In the genomic region with DNA sequence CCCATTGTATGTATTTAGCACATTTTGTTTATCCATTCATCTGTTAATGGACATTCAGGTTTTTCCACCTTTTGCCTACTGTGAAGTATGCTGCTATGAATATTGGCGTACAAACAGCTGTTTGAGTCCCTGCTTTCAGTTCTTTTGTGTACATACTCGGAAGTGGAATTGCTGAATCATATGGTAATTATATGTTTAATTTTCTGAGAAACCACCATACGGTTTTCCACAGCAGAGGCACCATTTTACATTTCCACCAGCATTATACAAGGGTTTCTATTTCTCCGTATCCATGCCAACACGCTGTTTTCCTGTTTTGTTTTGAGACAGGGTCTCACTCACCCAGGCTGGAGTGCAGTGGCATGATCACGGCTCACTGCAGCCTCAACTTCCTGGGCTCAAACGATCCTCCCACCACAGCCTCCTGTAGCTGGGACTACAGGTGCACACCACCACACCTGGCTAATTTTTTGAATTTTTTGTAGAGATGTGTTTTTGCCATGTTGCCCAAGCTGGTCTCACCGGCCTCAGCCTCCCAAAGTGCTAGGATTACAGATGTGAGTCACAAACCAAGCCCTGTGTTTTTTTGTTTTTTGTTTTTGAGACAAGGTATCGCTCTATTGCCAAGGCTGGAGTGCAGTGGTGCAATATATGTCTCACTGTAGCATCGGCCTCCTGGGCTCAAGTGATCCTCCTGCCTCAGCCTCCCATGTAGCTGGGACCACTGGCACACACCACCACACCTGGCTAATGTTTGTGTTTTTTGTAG, we compare ENCODE assay signal across 16 cellular contexts. TPM values are rescaled to one million over a fixed set of nuclear protein-coding genes. Genes with fewer than 3 reads are reported as not detected.
DNase-seq lines count a peak whose midpoint lies in the region; ATAC-seq and TF ChIP-seq lines count a peak whose summit lies in the region.
"Had no signal": no experiment of that assay in that cellular context is flagged by ENCODE, and none has a peak within 500 bp of the region (broad histone marks: within the 10 kb centered on the region; RNA-seq: fewer than 3 reads in every experiment).

No MANE protein-coding gene starts in this region.

- DNase-seq in DMS153 (lab: John Stamatoyannopoulos, UW): peak; percentile 25
- no peak for DNase-seq in DMS153 treated with DMSO at 0.1 percent for 48 hours (lab: John Stamatoyannopoulos, UW; ENCODE audit: unreplicated experiment)
- peak; percentile 11 for DNase-seq in Calu3
- DNase-seq in NCI-H774 (lab: John Stamatoyannopoulos, UW): peak; percentile 30
- DNase-seq in endothelial cell (ENCODE audit: low spot score): no peak
- DNase-seq in immature natural killer cell: no peak
- DNase-seq: adrenal gland; CD4-positive, alpha-beta memory T cell; colonic mucosa; HCEC 1CT; sigmoid colon had no signal

- TF ChIP-seq CTCF in Calu3 (IDR thresholded peaks at IDR 0.05; ENCODE audit: unreplicated experiment) (no peak), endothelial cell (IDR thresholded peaks at IDR 0.05; ENCODE audit: unreplicated experiment) (no peak)

- peaks cover 8% of the 10 kb centered on the region for H3K4me1 Mint-ChIP-seq in Calu3 (ENCODE audit: low read depth, unreplicated experiment)
- peaks cover 3% of the 10 kb centered on the region for H3K4me1 Mint-ChIP-seq in endothelial cell (ENCODE audit: unreplicated experiment)
- H3K4me1 Mint-ChIP-seq in immature natural killer cell: no peaks in the 10 kb centered on the region

- no peak for ATAC-seq in HG02885 (IDR thresholded peaks at IDR 0.05; ENCODE audit: poor library complexity, unreplicated experiment)
- ATAC-seq in GM21367 (IDR thresholded peaks at IDR 0.05; ENCODE audit: unreplicated experiment): no peak

- H3K4me3 Mint-ChIP-seq in Calu3 (ENCODE audit: low read depth, unreplicated experiment) (no peak overlapping the region), endothelial cell (ENCODE audit: unreplicated experiment) (no peak overlapping the region), immature natural killer cell (no peak overlapping the region)
- H3K4me3 Mint-ChIP-seq: CD4-positive, alpha-beta memory T cell had no signal

- no peaks in the 10 kb centered on the region for H3K9me3 Mint-ChIP-seq in Calu3 (ENCODE audit: low read depth, unreplicated experiment)
- H3K9me3 Mint-ChIP-seq in endothelial cell (ENCODE audit: unreplicated experiment): no peaks in the 10 kb centered on the region
- H3K9me3 Mint-ChIP-seq in immature natural killer cell: no peaks in the 10 kb centered on the region
- H3K9me3 Mint-ChIP-seq: CD4-positive, alpha-beta memory T cell had no signal

- no TSS peak for BruUV-seq in Calu3 (replicated peaks; lab: Mats Ljungman, UMichigan)

- H3K27ac Mint-ChIP-seq in Calu3 (ENCODE audit: unreplicated experiment) (peak overlapping the region; percentile 61), endothelial cell (ENCODE audit: unreplicated experiment) (peak overlapping the region; percentile 36), immature natural killer cell (no peak overlapping the region)

- CTCF ChIA-PET in Calu3 (lab: Charles Lee): no interaction called here

- H3K27me3 Mint-ChIP-seq in Calu3 (ENCODE audit: unreplicated experiment) (no peaks in the 10 kb centered on the region), endothelial cell (ENCODE audit: unreplicated experiment) (peaks cover 4% of the 10 kb centered on the region), immature natural killer cell (ENCODE audit: low read depth in 3 of 3) (peaks cover 6 to 12% (median 10%) of the 10 kb centered on the region in 3 donors)

- H3K36me3 Mint-ChIP-seq in Calu3 (ENCODE audit: insufficient read depth, unreplicated experiment) (no peaks in the 10 kb centered on the region), endothelial cell (ENCODE audit: low read depth, unreplicated experiment) (no peaks in the 10 kb centered on the region), immature natural killer cell (no peaks in the 10 kb centered on the region)
- H3K36me3 Mint-ChIP-seq: CD4-positive, alpha-beta memory T cell had no signal

- intact Hi-C loops in Calu3 (cut with micrococcal nuclease; ENCODE audit: unreplicated experiment): no loop called here

RNA-seq across cellular contexts. Expression of a gene that starts 22.1 kb away (rescaled TPM):
- total RNA-seq in Calu3 (2022): 15.7 and 18.7 TPM in 2 replicates
- total RNA-seq in endothelial cell (ENCODE audit: unreplicated experiment): 36.0 TPM
- 1 to 10 TPM; 3.8 to 9.7 (median 6.1) TPM for polyA plus RNA-seq in immature natural killer cell

RNA-seq across cellular contexts. Expression of a gene that starts 58.8 kb away (rescaled TPM):
- total RNA-seq in Calu3 (2022) (not detected in 2 replicates), endothelial cell (ENCODE audit: unreplicated experiment) (1.1 TPM)
- polyA plus RNA-seq in immature natural killer cell: not detected
- total RNA-seq: adrenal gland; CD4-positive, alpha-beta memory T cell; colonic mucosa; fibroblast of lung; lung microvascular endothelial cell; sigmoid colon; thoracic aorta had no signal
- polyA plus RNA-seq: adrenal gland; CD4-positive, alpha-beta memory T cell; fibroblast of lung had no signal

Comparison
In these comparisons a context has a peak if more than half of its experiments do, and no peak if none do; other contexts are left out.
1. DNase-seq: peak in DMS153 (single experiment), Calu3 (single experiment) and NCI-H774 (single experiment); none in DMS153 treated with DMSO at 0.1 percent for 48 hours (single experiment), endothelial cell (single experiment) and immature natural killer cell (0 of 3).
2. H3K27ac Mint-ChIP-seq: peak in Calu3 (single experiment) and endothelial cell (single experiment); none in immature natural killer cell (0 of 6).